17 cellular contexts compared by ENCODE assay signal in the genomic region with DNA sequence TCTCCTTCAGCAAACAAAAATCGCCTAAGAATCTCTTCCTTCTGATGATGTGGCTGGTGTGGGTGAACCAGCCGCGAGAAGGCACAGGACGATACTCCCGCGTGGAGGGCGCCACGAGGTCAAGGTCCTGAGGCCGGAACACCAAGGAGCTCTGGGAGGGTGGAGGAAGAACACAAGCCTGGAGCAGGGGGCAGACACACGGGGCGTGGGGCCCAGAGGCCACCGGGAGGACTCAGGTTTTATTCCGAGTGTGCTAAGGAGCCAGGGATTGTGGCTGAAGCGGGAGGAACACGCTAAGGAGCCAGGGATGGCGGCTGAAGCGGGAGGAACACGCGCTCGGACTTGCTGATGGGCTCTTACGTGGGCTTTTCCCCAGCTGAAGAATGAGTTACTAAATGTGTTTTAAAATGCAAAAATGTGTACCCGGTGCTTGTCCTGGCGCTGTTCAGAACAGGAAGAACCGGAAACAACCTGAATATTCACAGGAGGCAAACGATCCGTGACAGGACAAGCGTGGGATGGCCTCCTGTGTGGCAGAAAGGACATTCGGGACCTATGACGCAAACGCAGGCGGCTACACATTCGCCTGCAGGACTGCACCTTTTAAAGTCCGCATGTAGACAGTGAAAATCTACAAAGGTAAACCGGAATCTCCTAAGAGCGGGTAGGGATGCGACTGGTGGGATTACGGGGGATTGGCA.
DNase-seq lines count a peak whose midpoint lies in the region; ATAC-seq and TF ChIP-seq lines count a peak whose summit lies in the region.
"Had no signal": no experiment of that assay in that cellular context is flagged by ENCODE, and none has a peak within 500 bp of the region (broad histone marks: within the 10 kb centered on the region; RNA-seq: fewer than 3 reads in every experiment).

No MANE protein-coding gene starts in this region.

- H2BK5ac ChIP-seq in H9 (ENCODE audit: insufficient read length, low read length) = no peak overlapping the region

- ATAC-seq in HG02870 (IDR thresholded peaks at IDR 0.05; ENCODE audit: unreplicated experiment) (no peak), GM19035 (IDR thresholded peaks at IDR 0.05; ENCODE audit: unreplicated experiment) (no peak)
- ATAC-seq: PC-3 had no signal

- H2BK15ac ChIP-seq in H9 (ENCODE audit: low read depth, low read length) = no peak overlapping the region

- H3K36me3 ChIP-seq in esophagus (ENCODE audit: control insufficient read depth in 2 of 2, insufficient read depth in 2 of 2, low read length in 1 of 2) (peaks cover 0 to 10% of the 10 kb centered on the region in 2 donors), osteoblast (ENCODE audit: insufficient read depth, low read length) (no peaks in the 10 kb centered on the region)

- H3K9ac ChIP-seq in H9 (ENCODE audit: extremely low read depth, insufficient read length, low read length) = no peak overlapping the region

- no peak overlapping the region for H3K23ac ChIP-seq in H9 (ENCODE audit: insufficient read length, low read depth, low read length)

- H2BK20ac ChIP-seq in H9 (ENCODE audit: low read depth, low read length, poor library complexity, severe bottlenecking) = no peak overlapping the region

- no peak overlapping the region for H4K91ac ChIP-seq in H9 (ENCODE audit: insufficient read length, low read depth, low read length)

- peak overlapping the region; percentile 32 to 91 (median 62); a peak in 4 of 7 replicates for H3K27ac Mint-ChIP-seq in H9
- H3K27ac Mint-ChIP-seq: activated CD4-positive, alpha-beta memory T cell treated with anti-CD3 and anti-CD28 coated beads, Interleukin-2, amount 10 ng/mL, durations not matched to agents 7 days and 5 days; activated naive CD4-positive, alpha-beta T cell treated with anti-CD3 and anti-CD28 coated beads for 36 hours; T-helper 1 cell treated with Interleukin-12 subunit alpha and Interleukin-12 subunit beta and Interleukin-4 antibody, amounts not matched to agents 30 μg/mL and 1 μg/mL, for 36 hours had no signal

- H2BK120ac ChIP-seq in H9 (ENCODE audit: low read depth, low read length, poor library complexity, severe bottlenecking) = no peak overlapping the region

- H3K9me3 ChIP-seq in H9 (ENCODE audit: control insufficient read depth, low read depth, low read length) = no peaks in the 10 kb centered on the region
- H3K9me3 ChIP-seq in esophagus (ENCODE audit: control insufficient read depth in 2 of 2, insufficient read depth in 1 of 2, low read depth in 1 of 2, low read length in 1 of 2) = no peaks in the 10 kb centered on the region
- no peaks in the 10 kb centered on the region for H3K9me3 ChIP-seq in osteoblast (ENCODE audit: low read depth, low read length)

- DNase-seq in H9 = peak; percentile 23
- DNase-seq in osteoblast (ENCODE audit: insufficient read length, low spot score, missing footprints) = peak; percentile 54
- DNase-seq in T-helper 2 cell = no peak
- no peak for DNase-seq in foreskin melanocyte
- DNase-seq: activated CD4-positive, alpha-beta memory T cell treated with anti-CD3 and anti-CD28 coated beads, Interleukin-2, amount 10 ng/mL, durations not matched to agents 7 days and 5 days; activated naive CD4-positive, alpha-beta T cell treated with anti-CD3 and anti-CD28 coated beads for 36 hours; activated T-cell treated with anti-CD3 and anti-CD28 coated beads, Interleukin-2, amount 50 U/mL, for 24 hours; hippocampal formation; mesendoderm; NCI-H1417 treated with DMSO at 0.1 percent for 48 hours; NCI-H2171; PC-3 had no signal

- no peak overlapping the region for H3K4me3 Mint-ChIP-seq in H9
- H3K4me3 Mint-ChIP-seq: activated CD4-positive, alpha-beta memory T cell treated with anti-CD3 and anti-CD28 coated beads, Interleukin-2, amount 10 ng/mL, durations not matched to agents 7 days and 5 days; activated naive CD4-positive, alpha-beta T cell treated with anti-CD3 and anti-CD28 coated beads for 36 hours; activated T-cell treated with anti-CD3 and anti-CD28 coated beads, Interleukin-2, amount 50 U/mL, for 24 hours; T-helper 1 cell treated with Interleukin-12 subunit alpha and Interleukin-12 subunit beta and Interleukin-4 antibody, amounts not matched to agents 30 μg/mL and 1 μg/mL, for 36 hours had no signal

- no peaks in the 10 kb centered on the region for H3K9me3 Mint-ChIP-seq in H9
- H3K9me3 Mint-ChIP-seq: activated CD4-positive, alpha-beta memory T cell treated with anti-CD3 and anti-CD28 coated beads, Interleukin-2, amount 10 ng/mL, durations not matched to agents 7 days and 5 days; activated naive CD4-positive, alpha-beta T cell treated with anti-CD3 and anti-CD28 coated beads for 36 hours; activated T-cell treated with anti-CD3 and anti-CD28 coated beads, Interleukin-2, amount 50 U/mL, for 24 hours; T-helper 1 cell treated with Interleukin-12 subunit alpha and Interleukin-12 subunit beta and Interleukin-4 antibody, amounts not matched to agents 30 μg/mL and 1 μg/mL, for 36 hours had no signal

- H4K20me1 ChIP-seq in H9 (ENCODE audit: control insufficient read depth, insufficient read depth, insufficient read length) = no peaks in the 10 kb centered on the region
- peaks cover 24% of the 10 kb centered on the region for H4K20me1 ChIP-seq in osteoblast (ENCODE audit: insufficient read depth, low read length)

- H3K79me2 ChIP-seq in H9 (ENCODE audit: insufficient read depth, low read length) = no peaks in the 10 kb centered on the region
- H3K79me2 ChIP-seq in osteoblast (ENCODE audit: insufficient read depth, low read length) = no peaks in the 10 kb centered on the region

- no peaks in the 10 kb centered on the region for H3K23me2 ChIP-seq in H9 (ENCODE audit: insufficient read length, low read depth, low read length, poor library complexity, severe bottlenecking)

- H3T11ph ChIP-seq in H9 (ENCODE audit: low read length) = no peak overlapping the region

- H3K4me2 ChIP-seq in H9 (ENCODE audit: insufficient read depth, insufficient read length, low read length) (no peak overlapping the region), osteoblast (ENCODE audit: insufficient read depth, low read length) (no peak overlapping the region)

- H3K27ac ChIP-seq in C4-2B (peak overlapping the region; percentile 19), H9 (ENCODE audit: insufficient read length, low read depth, low read length) (no peak overlapping the region), esophagus (ENCODE audit: low read depth in 2 of 2, low read length in 1 of 2) (peak overlapping the region; percentile 24 to 65), osteoblast (ENCODE audit: low read depth, low read length) (no peak overlapping the region)

- H2AFZ ChIP-seq in H9 (ENCODE audit: low read length) (no peak overlapping the region), osteoblast (ENCODE audit: low read length) (no peak overlapping the region)

- H3K4me1 ChIP-seq in H9 (ENCODE audit: insufficient read depth, low read length) (no peaks in the 10 kb centered on the region), esophagus (ENCODE audit: control insufficient read depth in 2 of 2, insufficient read depth in 2 of 2, low read length in 1 of 2) (peaks cover 2 to 13% of the 10 kb centered on the region in 2 donors), osteoblast (ENCODE audit: insufficient read depth, low read length) (peaks cover 14% of the 10 kb centered on the region)

- H3K27me3 ChIP-seq in H9 (ENCODE audit: insufficient read depth, low read length) (no peaks in the 10 kb centered on the region), esophagus (ENCODE audit: control insufficient read depth in 1 of 2, insufficient read depth in 2 of 2, low read length in 2 of 2) (no peaks in the 10 kb centered on the region), osteoblast (ENCODE audit: insufficient read depth, low read length) (no peaks in the 10 kb centered on the region)

- H4K5ac ChIP-seq in H9 (ENCODE audit: insufficient read length, low read depth, low read length) = no peak overlapping the region

- H3K56ac ChIP-seq in H9 (ENCODE audit: insufficient read length, low read depth, low read length) = no peak overlapping the region

- TF ChIP-seq CTCF in C4-2B (conservative IDR thresholded peaks at IDR 0.05) (no peak), H9 (conservative IDR thresholded peaks at IDR 0.05) (no peak), osteoblast (IDR thresholded peaks at IDR 0.05; ENCODE audit: extremely low read depth, low read depth, low read length) (no peak)

- no peak overlapping the region for H3K18ac ChIP-seq in H9 (ENCODE audit: insufficient read length, low read depth, low read length)

- H3K27me3 Mint-ChIP-seq in H9 (ENCODE audit: low read depth) = no peaks in the 10 kb centered on the region
- H3K27me3 Mint-ChIP-seq: activated CD4-positive, alpha-beta memory T cell treated with anti-CD3 and anti-CD28 coated beads, Interleukin-2, amount 10 ng/mL, durations not matched to agents 7 days and 5 days; activated T-cell treated with anti-CD3 and anti-CD28 coated beads, Interleukin-2, amount 50 U/mL, for 24 hours had no signal

- no peaks in the 10 kb centered on the region for H3K79me1 ChIP-seq in H9 (ENCODE audit: insufficient read depth, low read depth, low read length, poor library complexity, severe bottlenecking)

- no peak overlapping the region for H3K4ac ChIP-seq in H9 (ENCODE audit: low read depth, low read length)

- no peak overlapping the region for H2AK5ac ChIP-seq in H9 (ENCODE audit: insufficient read length, low read length)

- H3K14ac ChIP-seq in H9 (ENCODE audit: insufficient read depth, low read length) = no peak overlapping the region

- H2BK12ac ChIP-seq in H9 (ENCODE audit: insufficient read length, low read depth, low read length) = no peak overlapping the region

- peaks cover 8 to 36% (median 14%) of the 10 kb centered on the region in 3 experiments; a peak in 6 of 7 replicates for H3K36me3 Mint-ChIP-seq in H9 (ENCODE audit: insufficient read depth in 1 of 3, low read depth in 3 of 3)

- H4K8ac ChIP-seq in H9 (replicated peaks; ENCODE audit: insufficient read length, low read depth, low read length) = no peak overlapping the region

- WGBS in H9 (ENCODE audit: extremely low coverage, insufficient read length, low lambda C conversion rate) = no CpG with 5 or more reads among the region's 37 CpGs
- 61 to 75% methylated on average over 37 of the region's 37 CpGs for WGBS in esophagus, 2 donors

- H3K4me3 ChIP-seq in esophagus (ENCODE audit: low read depth in 1 of 2, low read length in 2 of 2) = no peak overlapping the region
- no peak overlapping the region for H3K4me3 ChIP-seq in osteoblast (ENCODE audit: insufficient read depth, low read length)

- H3K4me1 Mint-ChIP-seq in H9 = peaks cover 22 to 36% of the 10 kb centered on the region in 2 experiments

Comparison
In these comparisons a context has a peak if more than half of its experiments do, and no peak if none do; other contexts are left out.
1. H3K27ac ChIP-seq: peak in C4-2B (single experiment) and esophagus (2 of 2); none in H9 (single experiment) and osteoblast (single experiment).
2. DNase-seq: peak in H9 (single experiment) and osteoblast (single experiment); none in T-helper 2 cell (0 of 5) and foreskin melanocyte (single experiment).